ENCODE assay signal across 28 cellular contexts in the genomic region with DNA sequence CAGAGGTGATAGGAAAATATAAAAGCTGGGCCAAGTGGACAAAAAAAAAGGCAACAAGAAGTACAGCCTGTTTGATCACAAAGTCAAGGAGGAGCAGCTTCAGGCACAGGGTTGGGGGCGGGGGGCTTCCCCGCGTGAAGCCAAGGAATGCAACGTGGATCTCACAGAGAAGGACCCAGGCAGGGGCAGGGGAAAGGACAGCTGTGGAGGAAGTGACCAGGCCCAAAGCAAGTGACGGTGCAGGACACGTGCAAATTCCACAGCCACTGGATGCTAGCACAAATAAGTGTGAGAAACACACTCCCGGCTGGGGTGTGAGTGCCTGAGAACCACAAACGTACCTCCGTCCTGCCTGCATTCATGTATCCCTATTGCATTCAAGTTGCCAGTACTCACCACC.
"Had no signal": no experiment of that assay in that cellular context is flagged by ENCODE, and none has a peak within 500 bp of the region (broad histone marks: within the 10 kb centered on the region; RNA-seq: fewer than 3 reads in every experiment).

No MANE protein-coding gene starts in this region.

- H3K27ac Mint-ChIP-seq: immature natural killer cell; mesothelial cell of epicardium; naive B cell; natural killer cell; nephron progenitor cell; neural progenitor cell; progenitor cell of endocrine pancreas; stimulated activated effector memory CD8-positive, alpha-beta T cell treated with anti-CD3 and anti-CD28 coated beads, Interleukin-12 subunit alpha, Interleukin-12 subunit beta, amount 100 ng/mL, for 72 hours; stimulated activated naive CD8-positive, alpha-beta T cell treated with anti-CD3 and anti-CD28 coated beads, Interleukin-15, Interleukin-2, amounts not matched to agents 100 ng/mL and 50 ng/mL, for 24 hours had no signal

- H2AFZ ChIP-seq: neural progenitor cell had no signal

- H3K9me3 ChIP-seq: ovary, right lobe of liver, thoracic aorta, upper lobe of right lung had no signal

- H3K27me3 ChIP-seq: left lung, neural progenitor cell, ovary, right atrium auricular region, right lobe of liver, suprapubic skin, tibial artery, upper lobe of right lung had no signal

- FAIRE-seq: islet of Langerhans, kidney, urothelium cell line had no signal

- H3K4me3 ChIP-seq: left lung, lower lobe of right lung, neural progenitor cell, ovary, right atrium auricular region, right lobe of liver, suprapubic skin, thoracic aorta, tibial artery, upper lobe of right lung had no signal

- H3K4me3 Mint-ChIP-seq: immature natural killer cell; mesothelial cell of epicardium; naive B cell; natural killer cell; nephron progenitor cell; neural progenitor cell; stimulated activated effector memory CD8-positive, alpha-beta T cell treated with anti-CD3 and anti-CD28 coated beads, Interleukin-12 subunit alpha, Interleukin-12 subunit beta, amount 100 ng/mL, for 72 hours; stimulated activated naive CD8-positive, alpha-beta T cell treated with anti-CD3 and anti-CD28 coated beads, Interleukin-15, Interleukin-2, amounts not matched to agents 100 ng/mL and 50 ng/mL, for 24 hours had no signal

- H3K36me3 ChIP-seq: left lung, lower lobe of right lung, neural progenitor cell, ovary, right atrium auricular region, right lobe of liver, suprapubic skin, thoracic aorta, tibial artery, upper lobe of right lung had no signal

- H3K36me3 Mint-ChIP-seq: stimulated activated effector memory CD8-positive, alpha-beta T cell treated with anti-CD3 and anti-CD28 coated beads, Interleukin-12 subunit alpha, Interleukin-12 subunit beta, amount 100 ng/mL, for 72 hours had no signal

- H3K9ac ChIP-seq: neural progenitor cell had no signal

- ATAC-seq: left colon; left lung; lower lobe of right lung; natural killer cell; right lobe of liver; stimulated activated effector memory CD8-positive, alpha-beta T cell treated with anti-CD3 and anti-CD28 coated beads, Interleukin-12 subunit alpha, Interleukin-12 subunit beta, amount 100 ng/mL, for 72 hours; upper lobe of right lung had no signal

- H3K4me2 ChIP-seq: neural progenitor cell had no signal

- H3K27ac ChIP-seq: left lung, lower lobe of right lung, neural progenitor cell, ovary, right atrium auricular region, right lobe of liver, suprapubic skin, thoracic aorta, tibial artery, upper lobe of right lung had no signal

- H3K27me3 Mint-ChIP-seq: naive B cell; progenitor cell of endocrine pancreas; stimulated activated naive CD8-positive, alpha-beta T cell treated with anti-CD3 and anti-CD28 coated beads, Interleukin-15, Interleukin-2, amounts not matched to agents 100 ng/mL and 50 ng/mL, for 24 hours had no signal

- H3K4me1 Mint-ChIP-seq: immature natural killer cell; naive B cell; natural killer cell; nephron progenitor cell; stimulated activated effector memory CD8-positive, alpha-beta T cell treated with anti-CD3 and anti-CD28 coated beads, Interleukin-12 subunit alpha, Interleukin-12 subunit beta, amount 100 ng/mL, for 72 hours had no signal

- DNase-seq: hypothalamus; immature natural killer cell; kidney; left colon; left lung; lower lobe of right lung; mammary epithelial cell; mesendoderm; naive B cell; natural killer cell; nephron progenitor cell; ovary; right lobe of liver; stimulated activated CD4-positive, alpha-beta T cell treated with anti-CD3 and anti-CD28 coated beads, Interleukin-4, amount 100 ng/mL, for 24 hours; stimulated activated naive CD4-positive, alpha-beta T cell; tibial artery; trophoblast cell; upper lobe of right lung had no signal

- H3K4me1 ChIP-seq: left lung, lower lobe of right lung, neural progenitor cell, right atrium auricular region, right lobe of liver, tibial artery, upper lobe of right lung had no signal
